ENCODE assay signal across 9 cellular contexts in genomic region chr3:121735047-121735696, GRCh38. TPM values are rescaled to one million over a fixed set of nuclear protein-coding genes. Genes with fewer than 3 reads are reported as not detected.
DNase-seq lines count a peak whose midpoint lies in the region; ATAC-seq and TF ChIP-seq lines count a peak whose summit lies in the region.
"Had no signal": no experiment of that assay in that cellular context is flagged by ENCODE, and none has a peak within 500 bp of the region (broad histone marks: within the 10 kb centered on the region; RNA-seq: fewer than 3 reads in every experiment).

No MANE protein-coding gene starts in this region.

- H3K9me3 Mint-ChIP-seq in activated CD8-positive, alpha-beta T cell treated with anti-CD3 and anti-CD28 coated beads, Interleukin-2, amount 10 ng/mL, durations not matched to agents 7 days and 5 days (ENCODE audit: insufficient read depth), result no peaks in the 10 kb centered on the region

- CTCF ChIA-PET in activated CD8-positive, alpha-beta T cell treated with anti-CD3 and anti-CD28 coated beads, Interleukin-2, amount 10 ng/mL, durations not matched to agents 7 days and 5 days (lab: Charles Lee), result no interaction called here

- DNase-seq in activated CD8-positive, alpha-beta T cell treated with anti-CD3 and anti-CD28 coated beads, Interleukin-2, amount 10 ng/mL, durations not matched to agents 7 days and 5 days, result no peak
- DNase-seq in tibial artery (no peak), sciatic nerve (ENCODE audit: low spot score) (no peak), HPDE6-E6E7 (ENCODE audit: extremely low spot score) (no peak), NCI-H2029 (lab: John Stamatoyannopoulos, UW) (no peak)
- DNase-seq: left cardiac atrium had no signal

- peaks cover 32% of the 10 kb centered on the region for H3K4me1 Mint-ChIP-seq in activated CD8-positive, alpha-beta T cell treated with anti-CD3 and anti-CD28 coated beads, Interleukin-2, amount 10 ng/mL, durations not matched to agents 7 days and 5 days (ENCODE audit: low read depth)

- H3K4me1 ChIP-seq in tibial artery, result peaks cover 0 to 43% (median 15%) of the 10 kb centered on the region in 4 donors

- H3K27me3 ChIP-seq in tibial artery, result no peaks in the 10 kb centered on the region

- no peaks in the 10 kb centered on the region for H3K9me3 ChIP-seq in tibial artery

- H3K27me3 Mint-ChIP-seq in activated CD8-positive, alpha-beta T cell treated with anti-CD3 and anti-CD28 coated beads, Interleukin-2, amount 10 ng/mL, durations not matched to agents 7 days and 5 days (ENCODE audit: low read depth), result no peaks in the 10 kb centered on the region

- no peak overlapping the region for H3K4me3 Mint-ChIP-seq in activated CD8-positive, alpha-beta T cell treated with anti-CD3 and anti-CD28 coated beads, Interleukin-2, amount 10 ng/mL, durations not matched to agents 7 days and 5 days

- no peak overlapping the region for H3K27ac ChIP-seq in tibial artery

- peaks cover 18% of the 10 kb centered on the region for H3K36me3 Mint-ChIP-seq in activated CD8-positive, alpha-beta T cell treated with anti-CD3 and anti-CD28 coated beads, Interleukin-2, amount 10 ng/mL, durations not matched to agents 7 days and 5 days (ENCODE audit: low read depth)

- intact Hi-C loops in tibial artery (cut with DNase I; ENCODE audit: low total_unique reads), result no loop called here
- intact Hi-C loops in sciatic nerve (cut with DNase I), result no loop called here

- POLR2A ChIA-PET in activated CD8-positive, alpha-beta T cell treated with anti-CD3 and anti-CD28 coated beads, Interleukin-2, amount 10 ng/mL, durations not matched to agents 7 days and 5 days (lab: Charles Lee), result interaction anchor here (1.2 kb wide), 1 partner anchor 15 kb away, joined by 3 read pairs; no protein-coding TSS in a partner anchor

- ATAC-seq in GM18498 (IDR thresholded peaks at IDR 0.05; ENCODE audit: unreplicated experiment), result peak; percentile 89
- peak; percentile 96 for ATAC-seq in GM19395 (IDR thresholded peaks at IDR 0.05; ENCODE audit: unreplicated experiment)
- peak; percentile 99 for ATAC-seq in HG02885 (IDR thresholded peaks at IDR 0.05; ENCODE audit: poor library complexity, unreplicated experiment)
- ATAC-seq in activated CD8-positive, alpha-beta T cell treated with anti-CD3 and anti-CD28 coated beads, Interleukin-2, amount 10 ng/mL, durations not matched to agents 7 days and 5 days, result peak; percentile 58
- ATAC-seq in sciatic nerve, result no peak
- ATAC-seq: left cardiac atrium had no signal

- H3K4me3 ChIP-seq in tibial artery, result no peak overlapping the region

- TF ChIP-seq CTCF in tibial artery (IDR thresholded peaks at IDR 0.05), result no peak

- no peaks in the 10 kb centered on the region for H3K36me3 ChIP-seq in tibial artery

- H3K27ac Mint-ChIP-seq in activated CD8-positive, alpha-beta T cell treated with anti-CD3 and anti-CD28 coated beads, Interleukin-2, amount 10 ng/mL, durations not matched to agents 7 days and 5 days, result no peak overlapping the region

RNA-seq across cellular contexts. Expression of gene GOLGB1, which starts 14.4 kb away (rescaled TPM):
- 10 to 100 TPM; 26.0 to 27.4 TPM for total RNA-seq in activated CD8-positive, alpha-beta T cell treated with anti-CD3 and anti-CD28 coated beads, Interleukin-2, amount 10 ng/mL, durations not matched to agents 7 days and 5 days
- 73.4 TPM for total RNA-seq in sciatic nerve
